Comparison of ENCODE assay signal across 8 cellular contexts in the genomic region with DNA sequence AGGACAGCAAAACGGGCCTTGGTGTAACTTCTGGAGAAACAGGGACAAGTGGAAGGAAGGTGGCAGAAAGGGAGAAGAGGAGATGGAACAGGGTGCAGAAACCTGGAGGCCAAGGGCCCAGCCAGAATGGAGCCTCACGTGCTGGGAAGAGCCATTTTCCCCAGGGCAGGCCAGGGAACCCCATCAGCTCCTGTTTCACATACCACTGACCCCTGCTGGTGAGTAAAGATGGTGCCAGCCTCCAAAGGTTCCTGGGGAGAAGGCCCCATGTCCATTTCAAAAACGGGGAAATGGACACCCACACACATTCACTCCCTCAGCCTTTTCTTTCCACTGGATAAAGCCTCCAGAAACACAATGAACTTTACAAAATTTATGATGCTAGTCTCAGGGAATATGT. TPM values are rescaled to one million over a fixed set of nuclear protein-coding genes. Genes with fewer than 3 reads are reported as not detected.
DNase-seq lines count a peak whose midpoint lies in the region; ATAC-seq and TF ChIP-seq lines count a peak whose summit lies in the region.

No MANE protein-coding gene starts in this region.

- H3K27ac ChIP-seq in WERI-Rb-1: no peak overlapping the region

- no peak for ATAC-seq in HG02642 (IDR thresholded peaks at IDR 0.05; ENCODE audit: poor library complexity, unreplicated experiment)
- no peak for ATAC-seq in GM21526 (IDR thresholded peaks at IDR 0.05; ENCODE audit: low FRiP score, unreplicated experiment)

- no peaks in the 10 kb centered on the region for H3K36me3 ChIP-seq in WERI-Rb-1
- no peaks in the 10 kb centered on the region for H3K36me3 ChIP-seq in kidney epithelial cell (ENCODE audit: control insufficient read depth, insufficient read depth, low read length)

- H3K9me3 ChIP-seq in WERI-Rb-1 (ENCODE audit: severe bottlenecking): no peaks in the 10 kb centered on the region

- no peak overlapping the region for H3K4me3 ChIP-seq in WERI-Rb-1 (ENCODE audit: low read depth, low read length)
- H3K4me3 ChIP-seq in kidney epithelial cell (ENCODE audit: low read depth, low read length): no peak overlapping the region

- H3K27me3 ChIP-seq in WERI-Rb-1 (ENCODE audit: insufficient read depth, low read depth, severe bottlenecking) (no peaks in the 10 kb centered on the region), kidney epithelial cell (ENCODE audit: control insufficient read depth, insufficient read depth, low read length) (no peaks in the 10 kb centered on the region)

- DNase-seq in CD1c-positive myeloid dendritic cell (ENCODE audit: extremely low spot score) (peak; percentile 37), HCEC 1CT (peak; percentile 42), WERI-Rb-1 (peak; percentile 13), kidney epithelial cell (ENCODE audit: low read depth) (no peak), NCI-H128 (lab: John Stamatoyannopoulos, UW; ENCODE audit: unreplicated experiment) (no peak), dedifferentiated amniotic fluid mesenchymal stem cell (ENCODE audit: extremely low spot score) (no peak)

- peak; percentile 59 for TF ChIP-seq CTCF in WERI-Rb-1 (IDR thresholded peaks at IDR 0.05; ENCODE audit: low read depth, low read length)
- TF ChIP-seq CTCF in kidney epithelial cell (IDR thresholded peaks at IDR 0.05; ENCODE audit: insufficient read depth, low read length, poor library complexity, severe bottlenecking): peak; percentile 34

RNA-seq across cellular contexts. Expression of a gene that starts 57.6 kb away (rescaled TPM):
- 67.8 and 78.5 TPM in 2 replicates for total RNA-seq in kidney epithelial cell

Comparison
In these comparisons a context has a peak if more than half of its experiments do, and no peak if none do; other contexts are left out.
1. DNase-seq: peak in CD1c-positive myeloid dendritic cell (single experiment), HCEC 1CT (single experiment) and WERI-Rb-1 (single experiment); none in kidney epithelial cell (single experiment), NCI-H128 (single experiment) and dedifferentiated amniotic fluid mesenchymal stem cell (single experiment).